Comparison of ENCODE assay signal across 20 cellular contexts in genomic region chr22:41437198-41437597, GRCh38. TPM values are rescaled to one million over a fixed set of nuclear protein-coding genes. Genes with fewer than 3 reads are reported as not detected.
DNase-seq lines count a peak whose midpoint lies in the region; ATAC-seq and TF ChIP-seq lines count a peak whose summit lies in the region.
"Had no signal": no experiment of that assay in that cellular context is flagged by ENCODE, and none has a peak within 500 bp of the region (broad histone marks: within the 10 kb centered on the region; RNA-seq: fewer than 3 reads in every experiment).

No MANE protein-coding gene starts in this region.

- H3K27me3 ChIP-seq in left ventricle myocardium inferior (ENCODE audit: low read depth): no peaks in the 10 kb centered on the region
- H3K27me3 ChIP-seq in right cardiac atrium (ENCODE audit: control insufficient read depth, insufficient read depth): no peaks in the 10 kb centered on the region
- no peaks in the 10 kb centered on the region for H3K27me3 ChIP-seq in skeletal muscle tissue (ENCODE audit: control insufficient read depth in 3 of 3, insufficient read depth in 3 of 3, low read length in 3 of 3)
- H3K27me3 ChIP-seq in GM23338 (ENCODE audit: insufficient read depth): no peaks in the 10 kb centered on the region

- peak overlapping the region; percentile 100 for H3K27ac ChIP-seq in left ventricle myocardium inferior (replicated peaks)
- H3K27ac ChIP-seq in right cardiac atrium (ENCODE audit: low read length): no peak overlapping the region
- 0 out of 2 replicates have a peak overlapping the region, but pooled peaks have one; percentile 28 for H3K27ac ChIP-seq in HEK293 (ENCODE audit: extremely low read depth, low read depth, low read length)
- peak overlapping the region; percentile 1 for H3K27ac ChIP-seq in skeletal muscle tissue (ENCODE audit: low read depth, low read length)
- H3K27ac ChIP-seq in GM23338 (ENCODE audit: low read depth): no peak overlapping the region
- H3K27ac ChIP-seq: SK-N-MC had no signal

- DNase-seq in left ventricle myocardium inferior: no peak
- DNase-seq in right cardiac atrium: no peak
- DNase-seq in cerebellar cortex (ENCODE audit: low spot score): peak; percentile 51
- no peak for DNase-seq in GM23338 (ENCODE audit: low spot score)
- DNase-seq: C1 segment of cervical spinal cord; CD8-positive, alpha-beta memory T cell; DND-41; HCEC 1CT; NCI-H1105; NCI-H1694; NCI-H510A; NCI-H82; OCI-M1; SHP77 had no signal

- H3K9me2 ChIP-seq in GM23338 (ENCODE audit: insufficient read depth): no peaks in the 10 kb centered on the region

- WGBS in right cardiac atrium: 86% methylated on average over 7 of the region's 7 CpGs

- peaks cover 98% of the 10 kb centered on the region for H3K4me1 ChIP-seq in left ventricle myocardium inferior
- H3K4me1 ChIP-seq in right cardiac atrium (ENCODE audit: control insufficient read depth, insufficient read depth, low read length): peaks cover 23% of the 10 kb centered on the region
- peaks cover 3% of the 10 kb centered on the region for H3K4me1 ChIP-seq in HEK293 (ENCODE audit: control insufficient read depth, insufficient read depth, low read length)
- peaks cover 76 to 82% (median 78%) of the 10 kb centered on the region in 3 donors for H3K4me1 ChIP-seq in skeletal muscle tissue (ENCODE audit: control insufficient read depth in 3 of 3, insufficient read depth in 3 of 3, low read length in 3 of 3)
- H3K4me1 ChIP-seq in GM23338 (ENCODE audit: insufficient read depth): no peaks in the 10 kb centered on the region

- TF ChIP-seq CTCF in left ventricle myocardium inferior (IDR thresholded peaks at IDR 0.05; ENCODE audit: borderline replicate concordance) (no peak), HEK293 (tag by site-specific recombination; IDR thresholded peaks at IDR 0.05) (no peak), GM23338 (conservative IDR thresholded peaks at IDR 0.05; ENCODE audit: low read depth in 2 of 2) (no peak)

- H3K79me2 ChIP-seq in GM23338 (replicated peaks; ENCODE audit: insufficient read depth): peaks cover 72% of the 10 kb centered on the region

- H3K27me3 Mint-ChIP-seq in GM23338 (ENCODE audit: insufficient read depth, low read depth, poor library complexity): no peaks in the 10 kb centered on the region
- H3K27me3 Mint-ChIP-seq: CD8-positive, alpha-beta memory T cell had no signal

- H3K36me3 ChIP-seq in left ventricle myocardium inferior (peaks cover 62% of the 10 kb centered on the region), HEK293 (ENCODE audit: control insufficient read depth in 2 of 2, insufficient read depth in 1 of 2, low read length in 2 of 2) (peaks cover 33 to 87% of the 10 kb centered on the region in 2 experiments), skeletal muscle tissue (ENCODE audit: control insufficient read depth in 3 of 3, insufficient read depth in 3 of 3, low read length in 3 of 3) (peaks cover 29 to 39% (median 36%) of the 10 kb centered on the region in 3 donors), GM23338 (ENCODE audit: insufficient read depth) (peaks cover 29% of the 10 kb centered on the region)

- H3K4me3 ChIP-seq in left ventricle myocardium inferior (peak overlapping the region; percentile 10), right cardiac atrium (ENCODE audit: low read length) (no peak overlapping the region), HEK293 (ENCODE audit: low read depth, low read length) (no peak overlapping the region), skeletal muscle tissue (ENCODE audit: low read length in 3 of 3) (no peak overlapping the region), GM23338 (no peak overlapping the region)
- H3K4me3 ChIP-seq: K562, SK-N-MC had no signal

- no peak overlapping the region for H3K27ac Mint-ChIP-seq in GM23338

- POLR2A ChIA-PET in HEK293 (lab: Yijun Ruan, JAX): interaction anchor here (0.6 to 2.9 kb wide), 4 partner anchors 10 to 57 kb away, joined by 3 to 31 read pairs (median 4); partner anchors contain the start of gene TOB2

- H3K4me2 ChIP-seq in GM23338: no peak overlapping the region

- no peaks in the 10 kb centered on the region for H3K9me3 ChIP-seq in left ventricle myocardium inferior (replicated peaks)
- H3K9me3 ChIP-seq in right cardiac atrium (ENCODE audit: control insufficient read depth, low read length): no peaks in the 10 kb centered on the region
- H3K9me3 ChIP-seq in HEK293 (ENCODE audit: control insufficient read depth, insufficient read depth, low read depth, low read length): no peaks in the 10 kb centered on the region
- H3K9me3 ChIP-seq in skeletal muscle tissue (ENCODE audit: control insufficient read depth in 3 of 3, low read length in 3 of 3): no peaks in the 10 kb centered on the region

- intact Hi-C loops in left ventricle myocardium inferior (cut with micrococcal nuclease) (no loop called here), right cardiac atrium (cut with DNase I) (no loop called here)

- H3K4me3 Mint-ChIP-seq in GM23338: no peak overlapping the region
- H3K4me3 Mint-ChIP-seq: CD8-positive, alpha-beta memory T cell had no signal

- peaks cover 54% of the 10 kb centered on the region for H3K36me3 Mint-ChIP-seq in GM23338 (ENCODE audit: low read depth)

- H3K9ac ChIP-seq in skeletal muscle tissue (ENCODE audit: low read depth in 1 of 3, low read length in 3 of 3): peak overlapping the region in 2 of 3 donors; percentile 51 to 69

- CTCF ChIA-PET in HEK293 (lab: Yijun Ruan, JAX): interaction anchor here (0.7 to 1.3 kb wide), 2 partner anchors 8 to 80 kb away, joined by 5 to 11 read pairs; no protein-coding TSS in a partner anchor

- no peak overlapping the region for H2AFZ ChIP-seq in GM23338

- peaks cover 47% of the 10 kb centered on the region for H4K20me1 ChIP-seq in GM23338 (replicated peaks; ENCODE audit: insufficient read depth)

- H3K9me3 Mint-ChIP-seq in GM23338: no peaks in the 10 kb centered on the region
- H3K9me3 Mint-ChIP-seq: CD8-positive, alpha-beta memory T cell had no signal

- H3K4me1 Mint-ChIP-seq in GM23338: peaks cover under 1% of the 10 kb centered on the region; the same call in 2 of the 3 replicates

- peaks cover 31% of the 10 kb centered on the region; the same call in 1 of the 2 replicates for H3F3A ChIP-seq in GM23338 (replicated peaks; ENCODE audit: low read depth)

- ATAC-seq in right cardiac atrium: no peak
- ATAC-seq in HG03175 (IDR thresholded peaks at IDR 0.05; ENCODE audit: unreplicated experiment): no peak
- ATAC-seq in GM23338: no peak
- ATAC-seq in GM19351 (IDR thresholded peaks at IDR 0.05; ENCODE audit: unreplicated experiment): no peak
- ATAC-seq: K562 had no signal

TF ChIP-seq in HEK293, 187 proteins besides CTCF, POLR2A, EP300 and RAD21 (continues in another document):
- TF ChIP-seq ZBTB48 (tag by site-specific recombination; IDR thresholded peaks at IDR 0.05) (no peak), ZBTB8A (tag by site-specific recombination; IDR thresholded peaks at IDR 0.05) (no peak)

TF ChIP-seq in GM23338, 12 proteins besides CTCF, POLR2A, EP300 and RAD21 (continues in another document):
- TF ChIP-seq JUNB (IDR thresholded peaks at IDR 0.05; ENCODE audit: unreplicated experiment) (no peak), STAT1 (IDR thresholded peaks at IDR 0.05; ENCODE audit: unreplicated experiment) (no peak), EZH2 (IDR thresholded peaks at IDR 0.05; ENCODE audit: low read depth, unreplicated experiment) (no peak), EZH2phosphoT487 (IDR thresholded peaks at IDR 0.05; ENCODE audit: unreplicated experiment) (no peak)
- TF ChIP-seq, protein P1, sequence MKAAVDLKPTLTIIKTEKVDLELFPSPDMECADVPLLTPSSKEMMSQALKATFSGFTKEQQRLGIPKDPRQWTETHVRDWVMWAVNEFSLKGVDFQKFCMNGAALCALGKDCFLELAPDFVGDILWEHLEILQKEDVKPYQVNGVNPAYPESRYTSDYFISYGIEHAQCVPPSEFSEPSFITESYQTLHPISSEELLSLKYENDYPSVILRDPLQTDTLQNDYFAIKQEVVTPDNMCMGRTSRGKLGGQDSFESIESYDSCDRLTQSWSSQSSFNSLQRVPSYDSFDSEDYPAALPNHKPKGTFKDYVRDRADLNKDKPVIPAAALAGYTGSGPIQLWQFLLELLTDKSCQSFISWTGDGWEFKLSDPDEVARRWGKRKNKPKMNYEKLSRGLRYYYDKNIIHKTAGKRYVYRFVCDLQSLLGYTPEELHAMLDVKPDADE (IDR thresholded peaks at IDR 0.05): no peak

RNA-seq across cellular contexts. Expression of gene TOB2, which starts 9.4 kb away (rescaled TPM):
- total RNA-seq in left ventricle myocardium inferior: 63.6 TPM
- total RNA-seq in right cardiac atrium: 10 to 100 TPM; 52.3 to 72.7 (median 69.4) TPM
- polyA plus RNA-seq in right cardiac atrium: 39.4 TPM
- 15.1 TPM for total RNA-seq in skeletal muscle tissue
- 43.0 and 47.2 TPM in 2 replicates for total RNA-seq in GM23338 (2014; rRNA removed; shearing (Covaris generic))
- polyA plus RNA-seq in GM23338 (2016; fragmentation: Nextera tagmentation; extraction: Ambion mirVana): 26.7 and 27.3 TPM in 2 replicates

RNA-seq across cellular contexts. Expression of gene PHF5A, which starts 31.3 kb away (rescaled TPM):
- total RNA-seq in left ventricle myocardium inferior: 23.9 TPM
- total RNA-seq in right cardiac atrium: 10 to 100 TPM; 22.4 to 26.0 (median 25.0) TPM
- 34.6 TPM for polyA plus RNA-seq in right cardiac atrium
- 43.8 TPM for total RNA-seq in skeletal muscle tissue
- 108 and 115 TPM in 2 replicates for total RNA-seq in GM23338 (2014; rRNA removed; shearing (Covaris generic))
- polyA plus RNA-seq in GM23338 (2016; fragmentation: Nextera tagmentation; extraction: Ambion mirVana): 49.4 and 52.4 TPM in 2 replicates

RNA-seq across cellular contexts. Expression of gene ACO2, which starts 31.7 kb away (rescaled TPM):
- 851 TPM for total RNA-seq in left ventricle myocardium inferior
- 100 to 1,000 TPM; 532 to 611 (median 544) TPM for total RNA-seq in right cardiac atrium
- 471 TPM for polyA plus RNA-seq in right cardiac atrium
- 110 TPM for total RNA-seq in skeletal muscle tissue
- total RNA-seq in GM23338 (2014; rRNA removed; shearing (Covaris generic)): 77.8 and 79.7 TPM in 2 replicates
- polyA plus RNA-seq in GM23338 (2016; fragmentation: Nextera tagmentation; extraction: Ambion mirVana): 33.4 and 36.2 TPM in 2 replicates

RNA-seq across cellular contexts. Expression of gene TEF, which starts 55.5 kb away (rescaled TPM):
- total RNA-seq in left ventricle myocardium inferior (20.1 TPM), right cardiac atrium (10 to 100 TPM; 12.4 to 27.5 (median 22.6) TPM), skeletal muscle tissue (12.5 TPM)
- polyA plus RNA-seq in right cardiac atrium (22.1 TPM), GM23338 (2016; fragmentation: Nextera tagmentation; extraction: Ambion mirVana) (2.3 and 2.4 TPM in 2 replicates)
- total RNA-seq in GM23338 (2014; rRNA removed; shearing (Covaris generic)): 7.0 and 7.2 TPM in 2 replicates

Comparison
In these comparisons a context has a peak if more than half of its experiments do, and no peak if none do; other contexts are left out.
1. H3K27ac ChIP-seq: peak in left ventricle myocardium inferior (single experiment), HEK293 (single experiment) and skeletal muscle tissue (single experiment); none in right cardiac atrium (single experiment) and GM23338 (single experiment).